Comparison of ENCODE assay signal across 8 cellular contexts in the genomic region with DNA sequence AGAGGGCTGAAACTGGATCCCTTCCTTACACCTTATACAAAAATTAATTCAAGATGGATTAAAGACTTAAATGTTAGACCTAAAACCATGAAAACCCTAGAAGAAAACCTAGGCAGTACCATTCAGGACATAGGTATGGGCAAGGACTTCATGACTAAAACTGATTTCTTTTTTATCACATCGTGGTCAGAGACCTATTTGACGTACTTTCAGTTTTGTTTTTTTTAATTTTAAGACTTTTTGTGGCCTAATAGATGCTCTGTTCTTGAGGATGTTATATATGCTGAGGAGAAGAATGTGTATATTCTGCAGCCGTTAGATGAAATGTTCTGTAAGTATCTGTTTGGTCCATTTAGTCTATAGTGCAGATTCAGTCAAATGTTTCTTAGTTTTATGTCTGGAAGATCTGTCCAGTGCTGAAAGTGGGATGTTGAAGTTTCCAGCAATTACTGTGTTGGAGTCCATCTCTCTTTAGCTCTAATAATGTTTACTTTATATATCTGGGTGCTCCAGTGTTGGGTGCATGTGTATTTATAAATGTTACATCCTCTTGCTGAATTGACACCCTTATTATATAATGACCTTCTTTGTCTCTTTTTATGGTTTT. TPM values are rescaled to one million over a fixed set of nuclear protein-coding genes. Genes with fewer than 3 reads are reported as not detected.
A peak's percentile ranks its signal among the peaks of the same experiment; 100 is the strongest.
DNase-seq lines count a peak whose midpoint lies in the region; ATAC-seq, FAIRE-seq and TF ChIP-seq lines count a peak whose summit lies in the region.
"Not testable (repeated sequence)": the region's sequence is repeated elsewhere in the genome, so short reads cannot be mapped to it uniquely, and the experiment has no call there.

No MANE protein-coding gene starts in this region.

- peaks cover 15 to 20% (median 15%) of the 10 kb centered on the region in 3 donors for H3K36me3 Mint-ChIP-seq in CD8-positive, alpha-beta memory T cell
- peaks cover 14% of the 10 kb centered on the region for H3K36me3 Mint-ChIP-seq in activated CD8-positive, alpha-beta T cell treated with anti-CD3 and anti-CD28 coated beads for 36 hours (ENCODE audit: low read depth)
- H3K36me3 Mint-ChIP-seq in activated naive CD8-positive, alpha-beta T cell treated with anti-CD3 and anti-CD28 coated beads, Interleukin-2, amount 10 ng/mL, durations not matched to agents 7 days and 5 days = peaks cover 27% of the 10 kb centered on the region
- H3K36me3 Mint-ChIP-seq in stimulated activated naive CD8-positive, alpha-beta T cell treated with anti-CD3 and anti-CD28 coated beads, Interleukin-15, Interleukin-2, amounts not matched to agents 100 ng/mL and 50 ng/mL, for 24 hours (ENCODE audit: low read depth) = peaks cover 20% of the 10 kb centered on the region

- CTCF ChIA-PET in CD8-positive, alpha-beta memory T cell (lab: Charles Lee); activated CD8-positive, alpha-beta T cell treated with anti-CD3 and anti-CD28 coated beads for 36 hours (lab: Charles Lee): not testable (repeated sequence)
- CTCF ChIA-PET in endothelial cell of umbilical vein (lab: Charles Lee) = interaction anchor here (1.0 kb wide), 1 partner anchor 190 kb away, joined by 3 read pairs; no protein-coding TSS in a partner anchor

- H3K9me2 ChIP-seq in MM.1S (replicated peaks; ENCODE audit: insufficient read depth, low read length) = not testable (repeated sequence)

- not testable (repeated sequence) for DNase-seq in CD8-positive, alpha-beta memory T cell; activated CD8-positive, alpha-beta T cell treated with anti-CD3 and anti-CD28 coated beads for 36 hours; activated naive CD8-positive, alpha-beta T cell treated with anti-CD3 and anti-CD28 coated beads, Interleukin-2, amount 10 ng/mL, durations not matched to agents 7 days and 5 days; endothelial cell of umbilical vein (ENCODE audit: low read depth, low spot score)
- DNase-seq in MM.1S = peak; percentile 7

- not testable (repeated sequence) for H3F3A ChIP-seq in MM.1S (ENCODE audit: insufficient read depth, low read length)

- H3K27me3 Mint-ChIP-seq in CD8-positive, alpha-beta memory T cell; activated CD8-positive, alpha-beta T cell treated with anti-CD3 and anti-CD28 coated beads for 36 hours; activated naive CD8-positive, alpha-beta T cell treated with anti-CD3 and anti-CD28 coated beads, Interleukin-2, amount 10 ng/mL, durations not matched to agents 7 days and 5 days; stimulated activated naive CD8-positive, alpha-beta T cell treated with anti-CD3 and anti-CD28 coated beads, Interleukin-15, Interleukin-2, amounts not matched to agents 100 ng/mL and 50 ng/mL, for 24 hours: not testable (repeated sequence)

- H3K9ac ChIP-seq in MM.1S (ENCODE audit: low read length); endothelial cell of umbilical vein (replicated peaks; ENCODE audit: extremely low read depth, insufficient read depth, low read length): not testable (repeated sequence)

- H3K4me3 ChIP-seq in CD8-positive, alpha-beta memory T cell (ENCODE audit: low read length); MM.1S (ENCODE audit: low read length); endothelial cell of umbilical vein (replicated peaks in 1 of 3; ENCODE audit: insufficient read depth in 1 of 3, low read depth in 1 of 3, low read length in 3 of 3): not testable (repeated sequence)

- H3K9me3 ChIP-seq in CD8-positive, alpha-beta memory T cell (ENCODE audit: low read length); MM.1S (replicated peaks; ENCODE audit: insufficient read depth, low read length); endothelial cell of umbilical vein (replicated peaks; ENCODE audit: control insufficient read depth, insufficient read depth, low read length): not testable (repeated sequence)

- BruUV-seq in endothelial cell of umbilical vein (replicated peaks; lab: Mats Ljungman, UMichigan) = not testable (repeated sequence)

- H3K9me1 ChIP-seq in endothelial cell of umbilical vein (replicated peaks; ENCODE audit: control insufficient read depth, extremely low read depth, insufficient read depth, low read length) = not testable (repeated sequence)

- ATAC-seq in GM18868 (IDR thresholded peaks at IDR 0.05; ENCODE audit: unreplicated experiment) = peak; percentile 72
- ATAC-seq in HG02610 (IDR thresholded peaks at IDR 0.05; ENCODE audit: unreplicated experiment) = peak; percentile 79
- ATAC-seq in activated CD8-positive, alpha-beta T cell treated with anti-CD3 and anti-CD28 coated beads for 36 hours = peak; percentile 72
- not testable (repeated sequence) for ATAC-seq in activated naive CD8-positive, alpha-beta T cell treated with anti-CD3 and anti-CD28 coated beads, Interleukin-2, amount 10 ng/mL, durations not matched to agents 7 days and 5 days (ENCODE audit: low read depth)

- H3K4me2 ChIP-seq in MM.1S (ENCODE audit: low read depth, low read length); endothelial cell of umbilical vein (ENCODE audit: insufficient read depth, low read length): not testable (repeated sequence)

- H3K9me3 Mint-ChIP-seq in CD8-positive, alpha-beta memory T cell; activated CD8-positive, alpha-beta T cell treated with anti-CD3 and anti-CD28 coated beads for 36 hours; activated naive CD8-positive, alpha-beta T cell treated with anti-CD3 and anti-CD28 coated beads, Interleukin-2, amount 10 ng/mL, durations not matched to agents 7 days and 5 days; stimulated activated naive CD8-positive, alpha-beta T cell treated with anti-CD3 and anti-CD28 coated beads, Interleukin-15, Interleukin-2, amounts not matched to agents 100 ng/mL and 50 ng/mL, for 24 hours: not testable (repeated sequence)

- POLR2A ChIA-PET in CD8-positive, alpha-beta memory T cell (lab: Charles Lee); activated CD8-positive, alpha-beta T cell treated with anti-CD3 and anti-CD28 coated beads for 36 hours (lab: Charles Lee); endothelial cell of umbilical vein (lab: Charles Lee): not testable (repeated sequence)
- POLR2A ChIA-PET in activated naive CD8-positive, alpha-beta T cell treated with anti-CD3 and anti-CD28 coated beads, Interleukin-2, amount 10 ng/mL, durations not matched to agents 7 days and 5 days (lab: Charles Lee) = interaction anchor here (0.5 kb wide), 1 partner anchor 146 kb away, joined by 4 read pairs; no protein-coding TSS in a partner anchor

- intact Hi-C loops in activated CD8-positive, alpha-beta T cell treated with anti-CD3 and anti-CD28 coated beads for 36 hours (cut with micrococcal nuclease); endothelial cell of umbilical vein (cut with micrococcal nuclease): not testable (repeated sequence)

- not testable (repeated sequence) for H3K27me3 ChIP-seq in CD8-positive, alpha-beta memory T cell (ENCODE audit: insufficient read depth, low read length, poor library complexity, severe bottlenecking); MM.1S (replicated peaks; ENCODE audit: insufficient read depth, low read length); endothelial cell of umbilical vein (ENCODE audit: control insufficient read depth in 2 of 2, insufficient read depth in 2 of 2, low read length in 2 of 2)

- not testable (repeated sequence) for TF ChIP-seq POLR2A in endothelial cell of umbilical vein (IDR thresholded peaks at IDR 0.05; ENCODE audit: low read depth, low read length)

- H3K4me1 Mint-ChIP-seq in CD8-positive, alpha-beta memory T cell = peaks cover 59 to 77% (median 64%) of the 10 kb centered on the region in 3 donors
- H3K4me1 Mint-ChIP-seq in activated CD8-positive, alpha-beta T cell treated with anti-CD3 and anti-CD28 coated beads for 36 hours (ENCODE audit: low read depth) = peaks cover 57% of the 10 kb centered on the region
- peaks cover 32% of the 10 kb centered on the region for H3K4me1 Mint-ChIP-seq in activated naive CD8-positive, alpha-beta T cell treated with anti-CD3 and anti-CD28 coated beads, Interleukin-2, amount 10 ng/mL, durations not matched to agents 7 days and 5 days
- peaks cover 59% of the 10 kb centered on the region for H3K4me1 Mint-ChIP-seq in stimulated activated naive CD8-positive, alpha-beta T cell treated with anti-CD3 and anti-CD28 coated beads, Interleukin-15, Interleukin-2, amounts not matched to agents 100 ng/mL and 50 ng/mL, for 24 hours (ENCODE audit: low read depth)

- FAIRE-seq in endothelial cell of umbilical vein (lab: Jason Lieb, UNC) = peak; percentile 62

- not testable (repeated sequence) for H4K20me1 ChIP-seq in MM.1S (ENCODE audit: insufficient read depth, low read length); endothelial cell of umbilical vein (replicated peaks; ENCODE audit: control insufficient read depth, extremely low read depth, insufficient read depth, low read length)

- peak overlapping the region in 5 of 8 donors; percentile 7 to 78 (median 65) for H3K27ac Mint-ChIP-seq in CD8-positive, alpha-beta memory T cell
- H3K27ac Mint-ChIP-seq in activated CD8-positive, alpha-beta T cell treated with anti-CD3 and anti-CD28 coated beads for 36 hours; activated naive CD8-positive, alpha-beta T cell treated with anti-CD3 and anti-CD28 coated beads, Interleukin-2, amount 10 ng/mL, durations not matched to agents 7 days and 5 days; stimulated activated naive CD8-positive, alpha-beta T cell treated with anti-CD3 and anti-CD28 coated beads, Interleukin-15, Interleukin-2, amounts not matched to agents 100 ng/mL and 50 ng/mL, for 24 hours: not testable (repeated sequence)

- not testable (repeated sequence) for H3K36me3 ChIP-seq in CD8-positive, alpha-beta memory T cell (ENCODE audit: insufficient read depth, low read length); MM.1S (replicated peaks; ENCODE audit: insufficient read depth, low read length); endothelial cell of umbilical vein (ENCODE audit: control insufficient read depth in 2 of 2, extremely low read depth in 1 of 2, insufficient read depth in 2 of 2, low read length in 2 of 2)

- not testable (repeated sequence) for H3K27ac ChIP-seq in CD8-positive, alpha-beta memory T cell (ENCODE audit: low read depth, low read length); MM.1S (ENCODE audit: low read length); endothelial cell of umbilical vein (ENCODE audit: insufficient read depth, low read depth, low read length)

- TF ChIP-seq CTCF in MM.1S (IDR thresholded peaks at IDR 0.05; ENCODE audit: low read length); activated CD8-positive, alpha-beta T cell treated with anti-CD3 and anti-CD28 coated beads for 36 hours (IDR thresholded peaks at IDR 0.05); endothelial cell of umbilical vein (IDR thresholded peaks at IDR 0.05; ENCODE audit: extremely low read depth in 1 of 2, insufficient read depth in 1 of 2, low read depth in 1 of 2, low read length in 2 of 2): not testable (repeated sequence)

- H3K4me1 ChIP-seq in CD8-positive, alpha-beta memory T cell (ENCODE audit: insufficient read depth, low read length); MM.1S (ENCODE audit: low read length); endothelial cell of umbilical vein (ENCODE audit: control insufficient read depth, extremely low read depth, insufficient read depth, low read length): not testable (repeated sequence)

- dilution Hi-C loops in endothelial cell of umbilical vein (cut with MboI; ENCODE audit: extremely low pct_ligation_motif_present, low sequenced_read_pairs) = not testable (repeated sequence)

- peak overlapping the region in 6 of 7 donors; percentile 34 to 57 (median 46) for H3K4me3 Mint-ChIP-seq in CD8-positive, alpha-beta memory T cell
- H3K4me3 Mint-ChIP-seq in activated CD8-positive, alpha-beta T cell treated with anti-CD3 and anti-CD28 coated beads for 36 hours = peak overlapping the region; percentile 2
- H3K4me3 Mint-ChIP-seq in activated naive CD8-positive, alpha-beta T cell treated with anti-CD3 and anti-CD28 coated beads, Interleukin-2, amount 10 ng/mL, durations not matched to agents 7 days and 5 days = peak overlapping the region; percentile 14
- peak overlapping the region; percentile 24 for H3K4me3 Mint-ChIP-seq in stimulated activated naive CD8-positive, alpha-beta T cell treated with anti-CD3 and anti-CD28 coated beads, Interleukin-15, Interleukin-2, amounts not matched to agents 100 ng/mL and 50 ng/mL, for 24 hours

- not testable (repeated sequence) for H2AFZ ChIP-seq in MM.1S (ENCODE audit: low read length); endothelial cell of umbilical vein (ENCODE audit: low read depth, low read length)

- H3K79me2 ChIP-seq in MM.1S (ENCODE audit: low read length) (peaks cover 75% of the 10 kb centered on the region), endothelial cell of umbilical vein (ENCODE audit: control insufficient read depth, insufficient read depth, low read length) (peaks cover 56% of the 10 kb centered on the region)

RNA-seq across cellular contexts. Expression of a gene that starts 36.4 kb away (rescaled TPM):
- 10 to 100 TPM; 19.8 to 20.0 TPM for total RNA-seq in CD8-positive, alpha-beta memory T cell
- polyA plus RNA-seq in CD8-positive, alpha-beta memory T cell = 46.6 TPM
- total RNA-seq in activated CD8-positive, alpha-beta T cell treated with anti-CD3 and anti-CD28 coated beads for 36 hours = 10 to 100 TPM; 17.4 to 18.5 TPM
- 10 to 100 TPM; 44.4 to 49.5 TPM for total RNA-seq in activated naive CD8-positive, alpha-beta T cell treated with anti-CD3 and anti-CD28 coated beads, Interleukin-2, amount 10 ng/mL, durations not matched to agents 7 days and 5 days
- total RNA-seq in endothelial cell of umbilical vein = 36.5 and 36.8 TPM in 2 replicates
- polyA plus RNA-seq in endothelial cell of umbilical vein = 7.8 and 9.6 TPM in 2 replicates
- polyA plus RNA-seq in endothelial cell of umbilical vein (2011; cell fraction: cytosol; rRNA removed) = 8.6 and 9.4 TPM in 2 replicates
- 33.6 and 34.8 TPM in 2 replicates for polyA plus RNA-seq in endothelial cell of umbilical vein (2011; cell fraction: nucleus; rRNA removed)
- polyA plus RNA-seq in endothelial cell of umbilical vein (2012) = 15.8 and 18.0 TPM in 2 replicates
- polyA minus RNA-seq in endothelial cell of umbilical vein = 35.7 and 49.3 TPM in 2 replicates
- polyA minus RNA-seq in endothelial cell of umbilical vein (2011; cell fraction: cytosol; rRNA and poly(A)+ RNA removed) = 16.4 TPM
- polyA minus RNA-seq in endothelial cell of umbilical vein (2011; cell fraction: nucleus; rRNA and poly(A)+ RNA removed) = 83.4 and 112 TPM in 2 replicates
